11 cellular contexts compared by ENCODE assay signal in the genomic region with DNA sequence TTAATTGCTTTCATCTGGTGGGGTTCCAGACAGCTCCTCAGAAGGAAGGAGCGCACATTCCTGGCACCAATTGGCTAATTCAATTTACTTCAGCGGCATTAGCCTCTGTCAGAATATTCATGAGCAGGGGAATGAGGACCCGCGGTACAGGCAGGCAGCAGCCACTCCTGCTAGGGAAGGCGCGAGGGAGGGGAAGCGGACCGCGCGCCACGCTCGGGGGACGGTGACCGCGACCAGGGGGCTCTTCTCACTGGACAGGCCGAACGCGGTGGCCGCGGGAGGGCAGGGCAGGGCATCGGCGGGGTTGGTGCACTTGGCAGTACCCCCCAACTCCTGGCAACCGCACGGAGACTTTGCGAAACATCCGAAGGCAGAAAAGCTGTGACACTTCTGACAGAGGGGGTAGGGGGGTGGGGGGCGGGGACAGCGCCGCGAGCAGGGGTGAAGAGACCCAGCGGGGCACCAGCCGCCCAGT. TPM values are rescaled to one million over a fixed set of nuclear protein-coding genes. Genes with fewer than 3 reads are reported as not detected.
DNase-seq lines count a peak whose midpoint lies in the region; ATAC-seq and TF ChIP-seq lines count a peak whose summit lies in the region.
"Had no signal": no experiment of that assay in that cellular context is flagged by ENCODE, and none has a peak within 500 bp of the region (broad histone marks: within the 10 kb centered on the region; RNA-seq: fewer than 3 reads in every experiment).

Gene CDH20 (plus strand): TSS at position 160 of the 475 bp plus-strand sequence.

- no peak within 1 kb of the TSS for H3K4ac ChIP-seq in trophoblast cell (ENCODE audit: low read depth, low read length)

- H2BK120ac ChIP-seq in trophoblast cell (ENCODE audit: insufficient read depth, low read length, poor library complexity), result no peak within 1 kb of the TSS

- H3K27me3 ChIP-seq in BE2C, result peaks cover 12% of the 10 kb centered on the region
- H3K27me3 ChIP-seq in heart right ventricle, result peaks cover 11 to 44% (median 36%) of the 10 kb centered on the region in 7 donors
- peaks cover 14% of the 10 kb centered on the region for H3K27me3 ChIP-seq in trophoblast cell (ENCODE audit: insufficient read depth, low read length)

- H3K18ac ChIP-seq in trophoblast cell (ENCODE audit: low read length), result peak within 1 kb of the TSS; percentile 14

- no peak within 1 kb of the TSS for H2BK5ac ChIP-seq in trophoblast cell (ENCODE audit: low read depth, low read length, poor library complexity)

- H3K9me3 ChIP-seq in BE2C (no peaks in the 10 kb centered on the region), heart right ventricle (no peaks in the 10 kb centered on the region), trophoblast cell (ENCODE audit: insufficient read depth, low read depth, low read length) (no peaks in the 10 kb centered on the region)
- H3K9me3 ChIP-seq: SJSA1 had no signal

- H4K12ac ChIP-seq in trophoblast cell (ENCODE audit: low read depth, low read length), result no peak within 1 kb of the TSS

- H2AFZ ChIP-seq in trophoblast cell (ENCODE audit: insufficient read depth, low read length, poor library complexity), result peak within 1 kb of the TSS; percentile 25

- peak in 2 of 8 donors; percentile 10 to 44 for ATAC-seq in heart right ventricle

- no peak for TF ChIP-seq CTCF in BE2C (IDR thresholded peaks at IDR 0.05; ENCODE audit: low read depth, low read length)
- no peak for TF ChIP-seq CTCF in heart right ventricle (IDR thresholded peaks at IDR 0.05)

- no peaks in the 10 kb centered on the region for H3K36me3 ChIP-seq in BE2C
- no peaks in the 10 kb centered on the region for H3K36me3 ChIP-seq in heart right ventricle
- no peaks in the 10 kb centered on the region for H3K36me3 ChIP-seq in trophoblast cell (ENCODE audit: control insufficient read depth in 1 of 2, insufficient read depth in 2 of 2, low read length in 2 of 2)
- H3K36me3 ChIP-seq: SJSA1 had no signal

- peak within 1 kb of the TSS; percentile 20 for H3K9ac ChIP-seq in trophoblast cell (ENCODE audit: low read length)

- no peaks in the 10 kb centered on the region for H3K4me1 ChIP-seq in BE2C
- peaks cover 0 to 21% (median 11%) of the 10 kb centered on the region in 9 donors for H3K4me1 ChIP-seq in heart right ventricle
- H3K4me1 ChIP-seq in trophoblast cell (ENCODE audit: control insufficient read depth in 1 of 2, insufficient read depth in 2 of 2, low read length in 2 of 2), result peaks cover 5 to 15% of the 10 kb centered on the region in 2 experiments

- no peak within 1 kb of the TSS for H3K23ac ChIP-seq in trophoblast cell (ENCODE audit: low read length)

- DNase-seq in BE2C (no peak), amygdala (lab: John Stamatoyannopoulos, UW) (peak in 46 of 56 donors; percentile 5 to 71 (median 50)), heart right ventricle (no peak), trophoblast cell (no peak), NCI-H1436 (lab: John Stamatoyannopoulos, UW) (no peak), NCI-H2081 (lab: John Stamatoyannopoulos, UW) (no peak)
- DNase-seq in stimulated activated CD4-positive, alpha-beta T cell treated with anti-CD3 and anti-CD28 coated beads, Interleukin-2, amount 100 ng/mL, for 48 hours, result no peak
- DNase-seq in stimulated activated naive CD4-positive, alpha-beta T cell (lab: John Stamatoyannopoulos, UW), result no peak
- DNase-seq: DMS79 treated with DMSO at 0.1 percent for 48 hours; stimulated activated CD4-positive, alpha-beta T cell treated with anti-CD3 and anti-CD28 coated beads, Interleukin-4, amount 100 ng/mL, for 24 hours had no signal

- peak within 1 kb of the TSS; percentile 90 for H3K4me2 ChIP-seq in trophoblast cell (ENCODE audit: low read length)

- H2BK12ac ChIP-seq in trophoblast cell (ENCODE audit: low read length), result no peak within 1 kb of the TSS

- H3K4me3 ChIP-seq in BE2C (ENCODE audit: low read depth, low read length) (peak within 1 kb of the TSS; percentile 1), heart right ventricle (peak within 1 kb of the TSS; percentile 12 to 56 (median 41)), trophoblast cell (ENCODE audit: low read depth, low read length) (peak within 1 kb of the TSS; percentile 76)
- H3K4me3 ChIP-seq: SJSA1 had no signal

- no peaks in the 10 kb centered on the region for H3K79me1 ChIP-seq in trophoblast cell (ENCODE audit: low read length)

- H4K91ac ChIP-seq in trophoblast cell (ENCODE audit: low read depth, low read length), result no peak within 1 kb of the TSS

- 1 to 2% methylated on average over 26 to 32 of the region's 32 CpGs for WGBS in heart right ventricle, 2 donors
- no CpG with 5 or more reads among the region's 32 CpGs for WGBS in trophoblast cell (ENCODE audit: extremely low coverage, insufficient coverage, insufficient read length)

- no peak within 1 kb of the TSS for H2AK5ac ChIP-seq in trophoblast cell (ENCODE audit: low read length)

- intact Hi-C loops in heart right ventricle (cut with DNase I), result no loop called here

- no peak within 1 kb of the TSS for H4K8ac ChIP-seq in trophoblast cell (ENCODE audit: low read depth, low read length)

- H3K27ac ChIP-seq in heart right ventricle, result no peak within 1 kb of the TSS
- H3K27ac ChIP-seq in trophoblast cell (ENCODE audit: low read depth, low read length), result no peak within 1 kb of the TSS
- H3K27ac ChIP-seq: SJSA1 had no signal

- H3K14ac ChIP-seq in trophoblast cell (ENCODE audit: low read length), result no peak within 1 kb of the TSS

- no peaks in the 10 kb centered on the region for H3K79me2 ChIP-seq in trophoblast cell (ENCODE audit: control insufficient read depth, insufficient read depth, low read length, poor library complexity)

RNA-seq across cellular contexts. Expression of gene CDH20, which starts in this region (rescaled TPM):
- polyA plus RNA-seq in BE2C (2012; ENCODE audit: insufficient read depth, insufficient read length, low read depth), result not detected
- total RNA-seq in heart right ventricle, result under 1 TPM in 3 of 10 donors, not detected in 7; 0.08 to 0.39 (median 0.08) TPM
- under 1 TPM in 1 of 2 donors, not detected in 1; 0.07 TPM for polyA plus RNA-seq in heart right ventricle
- polyA plus RNA-seq in trophoblast cell (2013), result 1.7 and 2.0 TPM in 2 replicates
- total RNA-seq: SJSA1 had no signal

Comparison
In these comparisons a context has a peak if more than half of its experiments do, and no peak if none do; other contexts are left out.
1. DNase-seq: peak in amygdala (46 of 56); none in BE2C (single experiment), heart right ventricle (0 of 2), trophoblast cell (0 of 2), NCI-H1436 (single experiment), stimulated activated CD4-positive, alpha-beta T cell treated with anti-CD3 and anti-CD28 coated beads, Interleukin-2, amount 100 ng/mL, for 48 hours (0 of 2), NCI-H2081 (0 of 2) and stimulated activated naive CD4-positive, alpha-beta T cell (0 of 6).
2. H3K4me3 ChIP-seq: peak in every context shown above with its lines; median percentile 76 in trophoblast cell; 41 in heart right ventricle; 1 in BE2C.